In genomic region chr1:183877321-183877720, GRCh38 we compare ENCODE assay signal across 11 cellular contexts.
DNase-seq lines count a peak whose midpoint lies in the region; ATAC-seq and FAIRE-seq lines count a peak whose summit lies in the region.
"Had no signal": no experiment of that assay in that cellular context is flagged by ENCODE, and none has a peak within 500 bp of the region (broad histone marks: within the 10 kb centered on the region; RNA-seq: fewer than 3 reads in every experiment).

No MANE protein-coding gene starts in this region.

- no peak overlapping the region for H3K4me3 ChIP-seq in esophagus (ENCODE audit: low read depth in 1 of 2, low read length in 2 of 2)

- FAIRE-seq in RCC 7860 (lab: Jason Lieb, UNC), result no peak
- FAIRE-seq: colon had no signal

- H3K4me1 ChIP-seq in esophagus (ENCODE audit: control insufficient read depth in 2 of 2, insufficient read depth in 2 of 2, low read length in 1 of 2), result peaks cover 0 to 5% of the 10 kb centered on the region in 2 donors

- WGBS in esophagus, 2 donors, result 23 to 37% methylated on average over 8 of the region's 8 CpGs

- DNase-seq in RCC 7860 (ENCODE audit: low spot score), result peak; percentile 9
- peak; percentile 78 for DNase-seq in midbrain (lab: John Stamatoyannopoulos, UW)
- no peak for DNase-seq in NCI-H526 treated with DMSO at 0.1 percent for 48 hours (lab: John Stamatoyannopoulos, UW)
- DNase-seq in iPS-NIHi7 (ENCODE audit: extremely low spot score), result no peak
- no peak for DNase-seq in SW 1271 (lab: John Stamatoyannopoulos, UW)
- DNase-seq: activated CD4-positive, alpha-beta T cell treated with anti-CD3 and anti-CD28 coated beads for 48 hours; GOT3 had no signal

- no peak for ATAC-seq in GM19455 (IDR thresholded peaks at IDR 0.05; ENCODE audit: unreplicated experiment)

- H3K27ac ChIP-seq in esophagus (ENCODE audit: low read depth in 2 of 2, low read length in 1 of 2) (peak overlapping the region; percentile 19 to 36), temporal lobe (ENCODE audit: low read depth, low read length) (peak overlapping the region; percentile 73)

- no peaks in the 10 kb centered on the region for H3K36me3 ChIP-seq in esophagus (ENCODE audit: control insufficient read depth in 2 of 2, insufficient read depth in 2 of 2, low read length in 1 of 2)

- no peaks in the 10 kb centered on the region for H3K27me3 ChIP-seq in esophagus (ENCODE audit: control insufficient read depth in 1 of 2, insufficient read depth in 2 of 2, low read length in 2 of 2)

- H3K9me3 ChIP-seq in esophagus (ENCODE audit: control insufficient read depth in 2 of 2, insufficient read depth in 1 of 2, low read depth in 1 of 2, low read length in 1 of 2), result no peaks in the 10 kb centered on the region

Comparison
In these comparisons a context has a peak if more than half of its experiments do, and no peak if none do; other contexts are left out.
1. DNase-seq: peak in RCC 7860 (single experiment) and midbrain (single experiment); none in NCI-H526 treated with DMSO at 0.1 percent for 48 hours (single experiment), iPS-NIHi7 (single experiment) and SW 1271 (0 of 2).